ENCODE assay signal across 8 cellular contexts in the genomic region with DNA sequence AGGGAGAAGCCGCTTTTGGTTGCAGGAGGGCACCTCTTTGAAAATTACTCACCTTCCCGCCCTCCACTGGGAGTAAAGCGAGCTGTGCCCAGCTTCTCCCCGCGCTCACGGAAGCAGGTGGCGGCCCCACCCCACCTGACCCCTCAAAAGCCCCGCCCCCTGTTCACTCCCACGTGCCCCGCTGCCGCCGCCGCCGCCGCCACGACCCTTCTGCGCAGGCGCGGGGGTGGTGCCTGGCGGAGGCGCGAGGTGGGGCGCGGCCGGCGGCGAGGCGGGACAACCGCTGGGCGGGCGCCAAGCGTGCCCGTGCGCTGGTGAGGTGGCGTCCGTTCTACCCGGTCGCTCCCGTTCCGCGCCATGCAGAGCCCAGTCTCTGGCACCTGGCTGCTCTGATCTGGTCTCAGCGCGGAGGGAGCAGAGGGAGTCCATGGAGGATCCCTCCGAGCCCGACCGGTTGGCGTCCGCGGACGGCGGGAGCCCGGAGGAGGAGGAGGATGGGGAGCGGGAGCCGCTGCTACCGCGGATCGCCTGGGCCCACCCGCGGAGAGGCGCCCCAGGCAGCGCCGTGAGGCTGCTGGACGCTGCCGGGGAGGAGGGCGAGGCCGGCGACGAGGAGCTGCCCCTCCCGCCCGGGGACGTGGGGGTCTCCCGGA. TPM values are rescaled to one million over a fixed set of nuclear protein-coding genes. Genes with fewer than 3 reads are reported as not detected.
DNase-seq lines count a peak whose midpoint lies in the region; ATAC-seq and TF ChIP-seq lines count a peak whose summit lies in the region.

TSS of gene PI4K2B (plus strand) at position 297 of the 653 bp plus-strand sequence. CDS start at position 428, 131 bp downstream.

- peaks cover 23% of the 10 kb centered on the region for H3K9me3 Mint-ChIP-seq in activated naive CD8-positive, alpha-beta T cell treated with anti-CD3 and anti-CD28 coated beads, Interleukin-2, amount 50 U/mL, for 24 hours

- peak within 1 kb of the TSS; percentile 85 for H3K4me3 Mint-ChIP-seq in activated naive CD8-positive, alpha-beta T cell treated with anti-CD3 and anti-CD28 coated beads, Interleukin-2, amount 50 U/mL, for 24 hours

- H3K4me3 ChIP-seq in GM12875 (ENCODE audit: low read depth, low read length) (peak within 1 kb of the TSS; percentile 98), cardiac muscle cell (peak within 1 kb of the TSS; percentile 56), upper lobe of left lung (peak within 1 kb of the TSS; percentile 76 to 98 (median 86))

- H3K27ac ChIP-seq in cardiac muscle cell (peak within 1 kb of the TSS; percentile 33), upper lobe of left lung (peak within 1 kb of the TSS; percentile 94 to 98 (median 95))

- H3K27me3 ChIP-seq in cardiac muscle cell (no peaks in the 10 kb centered on the region), upper lobe of left lung (no peaks in the 10 kb centered on the region)

- TF ChIP-seq EP300 in upper lobe of left lung (IDR thresholded peaks at IDR 0.05): no peak

- H3K9me3 ChIP-seq in cardiac muscle cell (ENCODE audit: low read depth) (no peaks in the 10 kb centered on the region), upper lobe of left lung (no peaks in the 10 kb centered on the region)

- 3 to 7% methylated on average over 6 to 28 of the region's 72 CpGs for WGBS in upper lobe of left lung, 2 donors

- DNase-seq in NCI-H1417 treated with DMSO at 0.1 percent for 48 hours (lab: John Stamatoyannopoulos, UW) (peak; percentile 76), SW480 (ENCODE audit: low spot score) (peak; percentile 86), cardiac muscle cell (ENCODE audit: low read depth in 1 of 2, low spot score in 1 of 2) (peak; percentile 86 to 91), posterior cingulate gyrus (peak; percentile 56 to 96 (median 71)), upper lobe of left lung (peak; percentile 92 to 98)
- peak; percentile 96 for DNase-seq in activated naive CD8-positive, alpha-beta T cell treated with anti-CD3 and anti-CD28 coated beads, Interleukin-2, amount 50 U/mL, for 24 hours

- no peaks in the 10 kb centered on the region for H3K27me3 Mint-ChIP-seq in activated naive CD8-positive, alpha-beta T cell treated with anti-CD3 and anti-CD28 coated beads, Interleukin-2, amount 50 U/mL, for 24 hours

- TF ChIP-seq CTCF in GM12875 (IDR thresholded peaks at IDR 0.05; ENCODE audit: borderline replicate concordance, insufficient read depth, low read depth, low read length): no peak
- TF ChIP-seq CTCF in cardiac muscle cell (IDR thresholded peaks at IDR 0.05; ENCODE audit: low read depth, low read length): no peak
- peak in 2 of 6 experiments; percentile 23 to 30 for TF ChIP-seq CTCF in upper lobe of left lung (IDR thresholded peaks at IDR 0.05)

- H3K36me3 ChIP-seq in cardiac muscle cell: no peaks in the 10 kb centered on the region
- H3K36me3 ChIP-seq in upper lobe of left lung: no peaks in the 10 kb centered on the region

- peaks cover 27% of the 10 kb centered on the region for H3K36me3 Mint-ChIP-seq in activated naive CD8-positive, alpha-beta T cell treated with anti-CD3 and anti-CD28 coated beads, Interleukin-2, amount 50 U/mL, for 24 hours (ENCODE audit: low read depth)

- H3K4me1 ChIP-seq in cardiac muscle cell (ENCODE audit: low read depth) (peaks cover 9% of the 10 kb centered on the region), upper lobe of left lung (peaks cover 12 to 16% (median 14%) of the 10 kb centered on the region in 4 donors)

- ATAC-seq in HG02763 (IDR thresholded peaks at IDR 0.05; ENCODE audit: unreplicated experiment) (peak; percentile 79), upper lobe of left lung (ENCODE audit: low FRiP score in 2 of 2) (peak; percentile 92 to 96)
- peak; percentile 92 for ATAC-seq in activated naive CD8-positive, alpha-beta T cell treated with anti-CD3 and anti-CD28 coated beads, Interleukin-2, amount 50 U/mL, for 24 hours

- intact Hi-C loops in posterior cingulate gyrus (cut with DNase I): loop anchor here (2.0 to 5.0 kb wide), 2 partner anchors 72 to 79 kb away; partner anchors contain the start of genes SEPSECS and ZCCHC4

- TF ChIP-seq POLR2A in upper lobe of left lung (IDR thresholded peaks at IDR 0.05): peak in 3 of 4 donors; percentile 77 to 96 (median 89)

- H3K27ac Mint-ChIP-seq in activated naive CD8-positive, alpha-beta T cell treated with anti-CD3 and anti-CD28 coated beads, Interleukin-2, amount 50 U/mL, for 24 hours: peak within 1 kb of the TSS; percentile 96

- H3K4me1 Mint-ChIP-seq in activated naive CD8-positive, alpha-beta T cell treated with anti-CD3 and anti-CD28 coated beads, Interleukin-2, amount 50 U/mL, for 24 hours: peaks cover 54% of the 10 kb centered on the region

RNA-seq across cellular contexts. Expression of gene PI4K2B, which starts in this region (rescaled TPM):
- total RNA-seq in cardiac muscle cell (6.5 and 7.4 TPM in 2 replicates), upper lobe of left lung (10 to 100 TPM; 17.7 to 54.8 (median 23.7) TPM)
- 3.3 and 5.5 TPM in 2 replicates for polyA plus RNA-seq in cardiac muscle cell

Comparison
In these comparisons a context has a peak if more than half of its experiments do, and no peak if none do; other contexts are left out.
1. Peak in every context shown above with its lines: DNase-seq, ATAC-seq, H3K4me3 ChIP-seq and H3K27ac ChIP-seq.